In genomic region chr14:87679094-87679493, GRCh38 we compare ENCODE assay signal across 31 cellular contexts.
"Had no signal": no experiment of that assay in that cellular context is flagged by ENCODE, and none has a peak within 500 bp of the region (broad histone marks: within the 10 kb centered on the region; RNA-seq: fewer than 3 reads in every experiment).

No MANE protein-coding gene starts in this region.

- H3K36me3 ChIP-seq: neutrophil, pancreas, prostate gland, right atrium auricular region, right lobe of liver, spleen, suprapubic skin, tibial artery, transverse colon, upper lobe of right lung, vagina had no signal

- H3K4me1 ChIP-seq: pancreas, prostate gland, right atrium auricular region, right lobe of liver, spleen, suprapubic skin, testis, tibial artery, transverse colon, upper lobe of right lung, vagina had no signal

- H3K27ac Mint-ChIP-seq: naive thymus-derived CD4-positive, alpha-beta T cell; natural killer cell; nephron progenitor cell; stimulated activated memory B cell treated with anti-CD40 and anti-IgM and Interleukin-4, amounts not matched to agents 10 μg/mL and 1 μg/mL and 100 μg/mL, for 72 hours; stimulated activated naive CD8-positive, alpha-beta T cell treated with anti-CD3 and anti-CD28 coated beads, Interleukin-15, amount 100 ng/mL, for 72 hours; type B pancreatic cell had no signal

- H3K9me3 ChIP-seq: neutrophil, pancreas, prostate gland, right lobe of liver, suprapubic skin, testis, transverse colon, upper lobe of right lung, vagina had no signal

- H3K4me3 Mint-ChIP-seq: naive thymus-derived CD4-positive, alpha-beta T cell; natural killer cell; nephron progenitor cell; neural crest cell; stimulated activated memory B cell treated with anti-CD40 and anti-IgM and Interleukin-4, amounts not matched to agents 10 μg/mL and 1 μg/mL and 100 μg/mL, for 72 hours; stimulated activated naive CD8-positive, alpha-beta T cell treated with anti-CD3 and anti-CD28 coated beads, Interleukin-15, amount 100 ng/mL, for 72 hours; type B pancreatic cell had no signal

- H3K9me3 Mint-ChIP-seq: stimulated activated naive CD8-positive, alpha-beta T cell treated with anti-CD3 and anti-CD28 coated beads, Interleukin-15, amount 100 ng/mL, for 72 hours; type B pancreatic cell had no signal

- ATAC-seq: naive thymus-derived CD4-positive, alpha-beta T cell; natural killer cell; pancreas; right lobe of liver; stimulated activated memory B cell treated with anti-CD40 and anti-IgM and Interleukin-4, amounts not matched to agents 10 μg/mL and 1 μg/mL and 100 μg/mL, for 72 hours; stimulated activated naive CD8-positive, alpha-beta T cell treated with anti-CD3 and anti-CD28 coated beads, Interleukin-15, amount 100 ng/mL, for 72 hours; stimulated activated naive CD8-positive, alpha-beta T cell treated with anti-CD3 and anti-CD28 coated beads, Interleukin-15, Interleukin-2, amounts not matched to agents 100 U/mL and 50 U/mL, for 24 hours; upper lobe of right lung had no signal

- DNase-seq: naive thymus-derived CD4-positive, alpha-beta T cell; natural killer cell; nephron progenitor cell; nucleus accumbens; pancreas; retina; right lobe of liver; spleen; stimulated activated CD4-positive, alpha-beta T cell treated with anti-CD3 and anti-CD28 coated beads, Interleukin-12 subunit alpha, Interleukin-12 subunit beta, amount 100 ng/mL, for 4 hours; stimulated activated CD4-positive, alpha-beta T cell treated with anti-CD3 and anti-CD28 coated beads, Interleukin-1b, Interleukin-23, amount 100 ng/mL, for 48 hours; stimulated activated CD4-positive, alpha-beta T cell treated with anti-CD3 and anti-CD28 coated beads, Interleukin-4, amount 100 ng/mL, for 1 hour; stimulated activated CD4-positive, alpha-beta T cell treated with anti-CD3 and anti-CD28 coated beads, Interleukin-4, amount 100 ng/mL, for 4 hours; stimulated activated CD8-positive, alpha-beta memory T cell treated with anti-CD3 and anti-CD28 coated beads, Interleukin-4, amount 100 ng/mL, for 48 hours; stimulated activated naive CD4-positive, alpha-beta T cell; stimulated activated naive CD8-positive, alpha-beta T cell treated with anti-CD3 and anti-CD28 coated beads, Interleukin-15, amount 100 ng/mL, for 72 hours; stimulated activated naive CD8-positive, alpha-beta T cell treated with anti-CD3 and anti-CD28 coated beads, Interleukin-15, Interleukin-2, amounts not matched to agents 100 U/mL and 50 U/mL, for 24 hours; substantia nigra; tibial artery; transverse colon; upper lobe of right lung had no signal

- H3K27ac ChIP-seq: neutrophil, pancreas, prostate gland, right atrium auricular region, right lobe of liver, skin epidermis, spleen, suprapubic skin, testis, tibial artery, transverse colon, upper lobe of right lung, vagina had no signal

- H3K27me3 ChIP-seq: neutrophil, right atrium auricular region, spleen, suprapubic skin, testis, tibial artery, transverse colon, upper lobe of right lung, vagina had no signal

- H3K27me3 Mint-ChIP-seq: stimulated activated memory B cell treated with anti-CD40 and anti-IgM and Interleukin-4, amounts not matched to agents 10 μg/mL and 1 μg/mL and 100 μg/mL, for 72 hours; stimulated activated naive CD8-positive, alpha-beta T cell treated with anti-CD3 and anti-CD28 coated beads, Interleukin-15, amount 100 ng/mL, for 72 hours had no signal

- H3K4me3 ChIP-seq: pancreas, prostate gland, right atrium auricular region, right lobe of liver, skin epidermis, smooth muscle cell, spleen, suprapubic skin, testis, tibial artery, transverse colon, upper lobe of right lung, vagina had no signal

- H3K4me1 Mint-ChIP-seq: naive thymus-derived CD4-positive, alpha-beta T cell; natural killer cell; nephron progenitor cell; neural crest cell; stimulated activated memory B cell treated with anti-CD40 and anti-IgM and Interleukin-4, amounts not matched to agents 10 μg/mL and 1 μg/mL and 100 μg/mL, for 72 hours; stimulated activated naive CD8-positive, alpha-beta T cell treated with anti-CD3 and anti-CD28 coated beads, Interleukin-15, amount 100 ng/mL, for 72 hours had no signal

- H3K36me3 Mint-ChIP-seq: naive thymus-derived CD4-positive, alpha-beta T cell; natural killer cell; stimulated activated memory B cell treated with anti-CD40 and anti-IgM and Interleukin-4, amounts not matched to agents 10 μg/mL and 1 μg/mL and 100 μg/mL, for 72 hours; type B pancreatic cell had no signal
